In genomic region chr4:147754037-147754445, GRCh38 we compare ENCODE assay signal across 1 cellular context.
TF ChIP-seq lines count a peak whose summit lies in the region.

No MANE protein-coding gene starts in this region.

TF ChIP-seq in GM23338, 12 proteins besides CTCF, POLR2A, EP300 and RAD21:
- TF ChIP-seq ZNF462 (CRISPR knock-in tag; IDR thresholded peaks at IDR 0.05) (peak; percentile 27; the same call in 1 of the 2 replicates), EZH2 (IDR thresholded peaks at IDR 0.05; ENCODE audit: low read depth, unreplicated experiment) (no peak), ZNF114 (CRISPR knock-in tag; IDR thresholded peaks at IDR 0.05) (no peak), POLR2AphosphoS5 (IDR thresholded peaks at IDR 0.05; ENCODE audit: low read depth) (no peak), STAT1 (IDR thresholded peaks at IDR 0.05; ENCODE audit: unreplicated experiment) (no peak), EZH2phosphoT487 (IDR thresholded peaks at IDR 0.05; ENCODE audit: unreplicated experiment) (no peak), CREB1 (CRISPR knock-in tag; IDR thresholded peaks at IDR 0.05; ENCODE audit: low read depth) (no peak), NANOG (IDR thresholded peaks at IDR 0.05; ENCODE audit: borderline replicate concordance) (peak; percentile 51; the same call in 1 of the 2 replicates), JUNB (IDR thresholded peaks at IDR 0.05; ENCODE audit: unreplicated experiment) (no peak)
- TF ChIP-seq, protein P1, sequence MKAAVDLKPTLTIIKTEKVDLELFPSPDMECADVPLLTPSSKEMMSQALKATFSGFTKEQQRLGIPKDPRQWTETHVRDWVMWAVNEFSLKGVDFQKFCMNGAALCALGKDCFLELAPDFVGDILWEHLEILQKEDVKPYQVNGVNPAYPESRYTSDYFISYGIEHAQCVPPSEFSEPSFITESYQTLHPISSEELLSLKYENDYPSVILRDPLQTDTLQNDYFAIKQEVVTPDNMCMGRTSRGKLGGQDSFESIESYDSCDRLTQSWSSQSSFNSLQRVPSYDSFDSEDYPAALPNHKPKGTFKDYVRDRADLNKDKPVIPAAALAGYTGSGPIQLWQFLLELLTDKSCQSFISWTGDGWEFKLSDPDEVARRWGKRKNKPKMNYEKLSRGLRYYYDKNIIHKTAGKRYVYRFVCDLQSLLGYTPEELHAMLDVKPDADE (IDR thresholded peaks at IDR 0.05), result no peak
- TF ChIP-seq, protein P2, sequence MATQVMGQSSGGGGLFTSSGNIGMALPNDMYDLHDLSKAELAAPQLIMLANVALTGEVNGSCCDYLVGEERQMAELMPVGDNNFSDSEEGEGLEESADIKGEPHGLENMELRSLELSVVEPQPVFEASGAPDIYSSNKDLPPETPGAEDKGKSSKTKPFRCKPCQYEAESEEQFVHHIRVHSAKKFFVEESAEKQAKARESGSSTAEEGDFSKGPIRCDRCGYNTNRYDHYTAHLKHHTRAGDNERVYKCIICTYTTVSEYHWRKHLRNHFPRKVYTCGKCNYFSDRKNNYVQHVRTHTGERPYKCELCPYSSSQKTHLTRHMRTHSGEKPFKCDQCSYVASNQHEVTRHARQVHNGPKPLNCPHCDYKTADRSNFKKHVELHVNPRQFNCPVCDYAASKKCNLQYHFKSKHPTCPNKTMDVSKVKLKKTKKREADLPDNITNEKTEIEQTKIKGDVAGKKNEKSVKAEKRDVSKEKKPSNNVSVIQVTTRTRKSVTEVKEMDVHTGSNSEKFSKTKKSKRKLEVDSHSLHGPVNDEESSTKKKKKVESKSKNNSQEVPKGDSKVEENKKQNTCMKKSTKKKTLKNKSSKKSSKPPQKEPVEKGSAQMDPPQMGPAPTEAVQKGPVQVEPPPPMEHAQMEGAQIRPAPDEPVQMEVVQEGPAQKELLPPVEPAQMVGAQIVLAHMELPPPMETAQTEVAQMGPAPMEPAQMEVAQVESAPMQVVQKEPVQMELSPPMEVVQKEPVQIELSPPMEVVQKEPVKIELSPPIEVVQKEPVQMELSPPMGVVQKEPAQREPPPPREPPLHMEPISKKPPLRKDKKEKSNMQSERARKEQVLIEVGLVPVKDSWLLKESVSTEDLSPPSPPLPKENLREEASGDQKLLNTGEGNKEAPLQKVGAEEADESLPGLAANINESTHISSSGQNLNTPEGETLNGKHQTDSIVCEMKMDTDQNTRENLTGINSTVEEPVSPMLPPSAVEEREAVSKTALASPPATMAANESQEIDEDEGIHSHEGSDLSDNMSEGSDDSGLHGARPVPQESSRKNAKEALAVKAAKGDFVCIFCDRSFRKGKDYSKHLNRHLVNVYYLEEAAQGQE (IDR thresholded peaks at IDR 0.05; ENCODE audit: unreplicated experiment), result no peak
